Comparison of ENCODE assay signal across 23 cellular contexts in genomic region chr13:20099319-20099718, GRCh38.
DNase-seq lines count a peak whose midpoint lies in the region; ATAC-seq and TF ChIP-seq lines count a peak whose summit lies in the region.
"Had no signal": no experiment of that assay in that cellular context is flagged by ENCODE, and none has a peak within 500 bp of the region (broad histone marks: within the 10 kb centered on the region; RNA-seq: fewer than 3 reads in every experiment).

No MANE protein-coding gene starts in this region.

- peak overlapping the region; percentile 49; the same call in 1 of the 2 replicates for H3K4me2 ChIP-seq in GM23338
- H3K4me2 ChIP-seq: BLaER1 had no signal

- H3K27me3 Mint-ChIP-seq in GM23338 (ENCODE audit: insufficient read depth, low read depth, poor library complexity) (peaks cover 2% of the 10 kb centered on the region), endodermal cell (ENCODE audit: insufficient read depth) (no peaks in the 10 kb centered on the region), glutamatergic neuron (ENCODE audit: unreplicated experiment) (peaks cover 11% of the 10 kb centered on the region)

- H3K27me3 ChIP-seq in GM23338 (ENCODE audit: insufficient read depth) (no peaks in the 10 kb centered on the region), HL-60 (ENCODE audit: insufficient read depth, poor library complexity, severe bottlenecking) (no peaks in the 10 kb centered on the region), endodermal cell (ENCODE audit: control insufficient read depth, insufficient read depth, low read length, poor library complexity, severe bottlenecking) (no peaks in the 10 kb centered on the region)
- H3K27me3 ChIP-seq: BLaER1, SJCRH30 had no signal

- no peaks in the 10 kb centered on the region for H3K9me2 ChIP-seq in GM23338 (ENCODE audit: insufficient read depth)

- H3K4me3 Mint-ChIP-seq in GM23338 (peak overlapping the region; percentile 57), endodermal cell (no peak overlapping the region), glutamatergic neuron (ENCODE audit: unreplicated experiment) (no peak overlapping the region)
- H3K4me3 Mint-ChIP-seq: CD4-positive, alpha-beta T cell; IgD-negative memory B cell had no signal

- WGBS in endodermal cell (ENCODE audit: insufficient coverage in 1 of 2, insufficient read length in 1 of 2), 2 experiments: 80 to 82% methylated on average over 1 to 9 of the region's 9 CpGs

- no peaks in the 10 kb centered on the region for H3K79me2 ChIP-seq in GM23338 (replicated peaks; ENCODE audit: insufficient read depth)

- DNase-seq in GM23338 (ENCODE audit: low spot score) (peak; percentile 86), HL-60 (ENCODE audit: low read depth in 1 of 2, low spot score in 1 of 2) (peak in 1 of 2 experiments; percentile 88), endodermal cell (peak; percentile 94), kidney tubule cell (ENCODE audit: low spot score) (peak; percentile 7), glutamatergic neuron (no peak), ACHN (no peak), cerebellum (ENCODE audit: low spot score) (no peak)
- DNase-seq: Caco-2; CD4-positive, alpha-beta T cell; DMS 273 treated with DMSO at 0.1 percent for 48 hours; DMS79 treated with DMSO at 0.1 percent for 48 hours; Kasumi-1; NCI-H1694; NCI-H2081; NCI-H2171 treated with DMSO at 0.1 percent for 48 hours; NCI-H446; NCI-H526; OCI-M1; SJCRH30 had no signal

- no peaks in the 10 kb centered on the region for H3F3A ChIP-seq in GM23338 (replicated peaks; ENCODE audit: low read depth)

- H3K9me3 Mint-ChIP-seq in GM23338 (no peaks in the 10 kb centered on the region), endodermal cell (no peaks in the 10 kb centered on the region), glutamatergic neuron (ENCODE audit: unreplicated experiment) (peaks cover 12% of the 10 kb centered on the region)
- H3K9me3 Mint-ChIP-seq: CD4-positive, alpha-beta T cell; IgD-negative memory B cell had no signal

- no peaks in the 10 kb centered on the region for H3K9me3 ChIP-seq in endodermal cell (ENCODE audit: control insufficient read depth, low read length)
- H3K9me3 ChIP-seq: BLaER1, Caco-2, HAP-1, SJCRH30 had no signal

- H3K4me1 ChIP-seq in GM23338 (ENCODE audit: insufficient read depth): peaks cover 15% of the 10 kb centered on the region
- H3K4me1 ChIP-seq in endodermal cell (ENCODE audit: control insufficient read depth, insufficient read depth, low read length): no peaks in the 10 kb centered on the region
- H3K4me1 ChIP-seq: BLaER1, Caco-2, HAP-1, SJCRH30 had no signal

- H3K27ac Mint-ChIP-seq in GM23338: peak overlapping the region; percentile 61; the same call in 1 of the 2 replicates
- H3K27ac Mint-ChIP-seq in endodermal cell: no peak overlapping the region
- H3K27ac Mint-ChIP-seq in glutamatergic neuron (ENCODE audit: unreplicated experiment): no peak overlapping the region
- H3K27ac Mint-ChIP-seq: CD4-positive, alpha-beta T cell; IgD-negative memory B cell had no signal

- no peak overlapping the region for H3K27ac ChIP-seq in GM23338 (ENCODE audit: low read depth)
- H3K27ac ChIP-seq in HL-60 (replicated peaks): peak overlapping the region; percentile 64
- H3K27ac ChIP-seq in endodermal cell (ENCODE audit: low read depth, low read length): no peak overlapping the region
- H3K27ac ChIP-seq: BLaER1, SJCRH30 had no signal

- peak overlapping the region; percentile 81 for H2AFZ ChIP-seq in GM23338

- TF ChIP-seq CTCF in GM23338 (conservative IDR thresholded peaks at IDR 0.05; ENCODE audit: low read depth in 2 of 2): no peak
- TF ChIP-seq CTCF in HL-60 (IDR thresholded peaks at IDR 0.05; ENCODE audit: insufficient read depth, low read length): no peak
- TF ChIP-seq CTCF in endodermal cell (conservative IDR thresholded peaks at IDR 0.05): peak; percentile 13
- TF ChIP-seq CTCF in glutamatergic neuron (IDR thresholded peaks at IDR 0.05; ENCODE audit: partially characterized antibody, unreplicated experiment): no peak

- H3K36me3 ChIP-seq in GM23338 (ENCODE audit: insufficient read depth) (no peaks in the 10 kb centered on the region), endodermal cell (ENCODE audit: control insufficient read depth, insufficient read depth, low read length) (no peaks in the 10 kb centered on the region)
- H3K36me3 ChIP-seq: BLaER1, HAP-1, SJCRH30 had no signal

- H3K4me1 Mint-ChIP-seq in GM23338 (peaks cover 27% of the 10 kb centered on the region), endodermal cell (peaks cover 9% of the 10 kb centered on the region), glutamatergic neuron (ENCODE audit: low read depth, unreplicated experiment) (peaks cover 27% of the 10 kb centered on the region)

- H4K20me1 ChIP-seq in GM23338 (replicated peaks; ENCODE audit: insufficient read depth): no peaks in the 10 kb centered on the region
- H4K20me1 ChIP-seq: BLaER1 had no signal

- H3K36me3 Mint-ChIP-seq in GM23338 (ENCODE audit: low read depth) (no peaks in the 10 kb centered on the region), endodermal cell (ENCODE audit: low read depth) (no peaks in the 10 kb centered on the region), glutamatergic neuron (ENCODE audit: unreplicated experiment) (peaks cover 2% of the 10 kb centered on the region)

- in situ Hi-C loops in ACHN (cut with HindIII; ENCODE audit: low pct_ligation_motif_present, low pct_unique_long_range_greater_than_20kb, low sequenced_read_pairs): no loop called here

- H3K4me3 ChIP-seq in GM23338 (no peak overlapping the region), HL-60 (replicated peaks; ENCODE audit: insufficient read depth, low read length) (peak overlapping the region; percentile 37), endodermal cell (ENCODE audit: low read length) (no peak overlapping the region)
- H3K4me3 ChIP-seq: BLaER1, GM12878, HAP-1, SJCRH30 had no signal

- ATAC-seq in GM23338: peak; percentile 98
- ATAC-seq: GM12878 had no signal

- no peak overlapping the region for H3K9ac ChIP-seq in endodermal cell (ENCODE audit: extremely low read depth, low read length, poor library complexity, severe bottlenecking)
- H3K9ac ChIP-seq: BLaER1 had no signal

TF ChIP-seq in GM23338, 12 proteins besides CTCF, POLR2A, EP300 and RAD21 (continues in another document):
- TF ChIP-seq EZH2 (IDR thresholded peaks at IDR 0.05; ENCODE audit: low read depth, unreplicated experiment) (no peak), ZNF462 (CRISPR knock-in tag; IDR thresholded peaks at IDR 0.05) (no peak), NANOG (IDR thresholded peaks at IDR 0.05; ENCODE audit: borderline replicate concordance) (no peak), POLR2AphosphoS5 (IDR thresholded peaks at IDR 0.05; ENCODE audit: low read depth) (no peak)

Comparison
In these comparisons a context has a peak if more than half of its experiments do, and no peak if none do; other contexts are left out.
1. DNase-seq: peak in GM23338 (single experiment), endodermal cell (single experiment) and kidney tubule cell (single experiment); none in glutamatergic neuron (single experiment), ACHN (single experiment) and cerebellum (single experiment).